Comparison of ENCODE assay signal across 8 cellular contexts in the genomic region with DNA sequence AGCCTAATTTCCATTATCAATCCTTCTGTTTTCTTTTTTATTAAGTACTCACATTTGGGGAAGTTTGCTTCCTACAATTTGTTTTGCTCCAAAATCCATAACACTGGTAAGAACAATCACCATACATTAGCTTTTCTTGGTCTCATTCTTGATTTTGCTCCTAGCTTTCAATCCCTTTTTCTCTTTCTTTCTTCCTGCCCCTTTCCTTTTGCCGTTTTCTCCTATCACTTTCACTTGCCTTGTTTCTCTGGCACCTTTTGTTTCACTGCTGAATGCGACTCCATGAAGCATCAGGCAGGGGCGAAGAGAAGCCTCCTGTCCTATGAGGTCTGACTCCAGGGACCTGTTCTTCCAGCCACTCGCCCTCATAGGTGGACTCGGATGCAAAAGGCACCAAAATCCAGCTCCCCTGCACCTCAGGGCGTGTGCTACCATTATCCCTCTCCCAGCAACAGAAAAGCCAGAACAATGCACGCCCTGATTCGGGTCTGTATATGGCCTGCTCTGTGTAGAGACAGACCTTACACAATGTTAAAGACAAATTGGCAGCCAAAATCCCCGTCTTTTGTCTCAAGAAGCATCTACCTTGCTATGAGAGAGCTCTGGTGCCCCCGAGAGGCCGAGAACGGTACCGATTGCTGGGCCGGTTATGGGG.
DNase-seq lines count a peak whose midpoint lies in the region; ATAC-seq and TF ChIP-seq lines count a peak whose summit lies in the region.

No MANE protein-coding gene starts in this region.

- no peak for TF ChIP-seq POLR2A in GM18505 (IDR thresholded peaks at IDR 0.05; ENCODE audit: borderline replicate concordance, extremely low read depth, insufficient read depth, insufficient read length)

- ATAC-seq in HG02973 (IDR thresholded peaks at IDR 0.05; ENCODE audit: unreplicated experiment) (peak; percentile 68), foreskin keratinocyte (peak; percentile 93), omental fat pad (ENCODE audit: low FRiP score) (peak; percentile 62), GM18505 (IDR thresholded peaks at IDR 0.05; ENCODE audit: unreplicated experiment) (no peak)

- TF ChIP-seq CTCF in AG04449 (IDR thresholded peaks at IDR 0.05; ENCODE audit: insufficient read depth, low read length, missing control alignments) (peak; percentile 78), GM12872 (IDR thresholded peaks at IDR 0.05; ENCODE audit: insufficient read depth, low read depth, low read length) (peak; percentile 79), VCaP (conservative IDR thresholded peaks at IDR 0.05) (peak; percentile 87), foreskin keratinocyte (conservative IDR thresholded peaks at IDR 0.05) (peak; percentile 68), omental fat pad (IDR thresholded peaks at IDR 0.05) (no peak)

- CTCF ChIA-PET in AG04449 (lab: Yijun Ruan, JAX), result interaction anchor here (1.0 to 3.8 kb wide), 8 partner anchors 10 to 904 kb away, joined by 3 to 69 read pairs (median 6); partner anchors contain the start of gene EPHB1

- no peak for DNase-seq in AG04449 (ENCODE audit: low read depth, low spot score)
- DNase-seq in NCI-H2081 (lab: John Stamatoyannopoulos, UW), result peak; percentile 86 to 90
- peak; percentile 8 to 45 for DNase-seq in foreskin keratinocyte
- peak; percentile 52 for DNase-seq in omental fat pad (ENCODE audit: low spot score)

- H3K27me3 ChIP-seq in foreskin keratinocyte, result peaks cover 11% of the 10 kb centered on the region

- H3K27ac ChIP-seq in VCaP (no peak overlapping the region), foreskin keratinocyte (no peak overlapping the region)

- no peak overlapping the region for H3K4me3 ChIP-seq in AG04449 (ENCODE audit: low read depth, low read length)

- no peaks in the 10 kb centered on the region for H3K4me1 ChIP-seq in foreskin keratinocyte

- POLR2A ChIA-PET in AG04449 (lab: Yijun Ruan, JAX), result no interaction called here

Comparison
In these comparisons a context has a peak if more than half of its experiments do, and no peak if none do; other contexts are left out.
1. CTCF ChIP-seq: peak in AG04449 (single experiment), GM12872 (single experiment), VCaP (single experiment) and foreskin keratinocyte (single experiment); none in omental fat pad (0 of 3).